In the genomic region with DNA sequence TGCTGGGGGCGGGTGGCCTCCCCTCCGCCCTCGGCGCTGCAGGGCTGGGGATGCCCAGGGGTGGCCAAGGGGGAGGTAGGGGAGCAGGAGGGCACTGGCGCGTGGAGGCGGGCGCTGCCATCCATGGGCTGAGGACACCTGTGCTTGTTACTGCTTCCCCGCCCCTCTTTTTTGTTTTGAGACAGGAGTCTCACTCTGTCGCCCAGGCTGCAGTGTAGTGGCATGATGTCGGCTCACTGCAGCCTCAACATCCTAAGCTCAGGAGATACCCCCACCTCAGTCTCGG, we compare ENCODE assay signal across 8 cellular contexts. TPM values are rescaled to one million over a fixed set of nuclear protein-coding genes. Genes with fewer than 3 reads are reported as not detected.
DNase-seq lines count a peak whose midpoint lies in the region; ATAC-seq and TF ChIP-seq lines count a peak whose summit lies in the region.

No MANE protein-coding gene starts in this region.

- POLR2A ChIA-PET in SK-N-SH (lab: Yijun Ruan, JAX): no interaction called here

- peak overlapping the region; percentile 54 to 77; a peak in 3 of 4 replicates for H3K4me3 ChIP-seq in SK-N-SH (ENCODE audit: low read depth in 2 of 2, low read length in 1 of 2)
- H3K4me3 ChIP-seq in mucosa of descending colon: no peak overlapping the region

- TF ChIP-seq RAD21 in SK-N-SH (IDR thresholded peaks at IDR 0.05; ENCODE audit: low read length): no peak

- peak overlapping the region; percentile 36; the same call in 1 of the 2 replicates for H3K9ac ChIP-seq in SK-N-SH

- peaks cover 4% of the 10 kb centered on the region for H3K36me3 Mint-ChIP-seq in brain

- no peak overlapping the region for H3K27ac ChIP-seq in SK-N-SH (ENCODE audit: low read depth in 2 of 2, low read length in 1 of 2)

- peak overlapping the region; percentile 76; the same call in 1 of the 2 replicates for H3K4me2 ChIP-seq in SK-N-SH

- ATAC-seq in SK-N-SH treated with all-trans-retinoic acid at 6 μM for 48 hours (no peak), HG03558 (IDR thresholded peaks at IDR 0.05; ENCODE audit: extremely low read depth, unreplicated experiment) (peak; percentile 3), mucosa of descending colon (peak; percentile 42), HG03354 (IDR thresholded peaks at IDR 0.05; ENCODE audit: poor library complexity, severe bottlenecking, unreplicated experiment) (no peak), GM18867 (IDR thresholded peaks at IDR 0.05; ENCODE audit: unreplicated experiment) (no peak)

- DNase-seq in SK-N-SH (no peak), mucosa of descending colon (no peak), NCI-H2227 (lab: John Stamatoyannopoulos, UW; ENCODE audit: unreplicated experiment) (no peak)

- no peak for TF ChIP-seq EP300 in SK-N-SH (IDR thresholded peaks at IDR 0.05; ENCODE audit: borderline replicate concordance in 1 of 2, low read depth in 1 of 2, low read length in 1 of 2)

- H4K20me1 ChIP-seq in SK-N-SH (ENCODE audit: insufficient read depth): no peaks in the 10 kb centered on the region

- peaks cover 30% of the 10 kb centered on the region for H3K79me2 ChIP-seq in SK-N-SH (ENCODE audit: insufficient read depth)

- peaks cover 42% of the 10 kb centered on the region for H3F3A ChIP-seq in SK-N-SH (replicated peaks; ENCODE audit: insufficient read depth)

- peaks cover 11% of the 10 kb centered on the region for H3K4me1 Mint-ChIP-seq in brain

- no peaks in the 10 kb centered on the region for H3K9me2 ChIP-seq in SK-N-SH

- peak overlapping the region; percentile 77 to 84 (median 79) for H3K4me3 Mint-ChIP-seq in brain

- peak overlapping the region in 1 of 5 experiments; percentile 83 for H3K27ac Mint-ChIP-seq in brain

- CTCF ChIA-PET in SK-N-SH (lab: Yijun Ruan, JAX): interaction anchor here (1.3 to 4.4 kb wide), 5 partner anchors 56 to 216 kb away, joined by 3 to 34 read pairs (median 12); no protein-coding TSS in a partner anchor

- 87% methylated on average over 5 of the region's 12 CpGs for WGBS in SK-N-SH (ENCODE audit: low lambda C conversion rate)

- H3K27me3 Mint-ChIP-seq in brain: peaks cover 7% of the 10 kb centered on the region

- peaks cover 0 to 3% (median 0%) of the 10 kb centered on the region in 5 experiments for H3K9me3 Mint-ChIP-seq in brain

- intact Hi-C loops in mucosa of descending colon (cut with DNase I, micrococcal nuclease): loop anchor here in 1 of 2 donors (10.0 kb wide), 1 partner anchor 53 kb away; no protein-coding TSS in a partner anchor

- H3K9me3 ChIP-seq in SK-N-SH (no peaks in the 10 kb centered on the region), mucosa of descending colon (no peaks in the 10 kb centered on the region)

- H3K36me3 ChIP-seq in SK-N-SH (replicated peaks in 1 of 2; ENCODE audit: control insufficient read depth in 1 of 2, insufficient read depth in 2 of 2, low read length in 1 of 2) (no peaks in the 10 kb centered on the region), mucosa of descending colon (ENCODE audit: low read depth) (no peaks in the 10 kb centered on the region)

- H3K27me3 ChIP-seq in SK-N-SH (ENCODE audit: insufficient read depth): no peaks in the 10 kb centered on the region

- TF ChIP-seq CTCF in SK-N-SH (IDR thresholded peaks at IDR 0.05) (no peak), brain (conservative IDR thresholded peaks at IDR 0.05) (no peak), mucosa of descending colon (IDR thresholded peaks at IDR 0.05) (no peak)

- H2AFZ ChIP-seq in SK-N-SH (ENCODE audit: low read depth): 0 out of 2 replicates have a peak overlapping the region, but pooled peaks have one; percentile 72

- H3K4me1 ChIP-seq in SK-N-SH (ENCODE audit: control insufficient read depth in 1 of 2, insufficient read depth in 2 of 2, low read depth in 1 of 2, low read length in 1 of 2): peaks cover 7 to 14% of the 10 kb centered on the region in 2 experiments; a peak in 3 of 4 replicates
- peaks cover 14% of the 10 kb centered on the region for H3K4me1 ChIP-seq in mucosa of descending colon (ENCODE audit: low read depth)

TF ChIP-seq in SK-N-SH, 30 proteins besides CTCF, POLR2A, EP300 and RAD21 (continues in another document):
- TF ChIP-seq RFX5 (IDR thresholded peaks at IDR 0.05; ENCODE audit: low read length) (no peak), FOSL2 (IDR thresholded peaks at IDR 0.05; ENCODE audit: borderline replicate concordance, low read depth) (no peak), ELF1 (IDR thresholded peaks at IDR 0.05) (no peak), MEF2A (IDR thresholded peaks at IDR 0.05; ENCODE audit: borderline replicate concordance, low read depth) (no peak), NFIC (IDR thresholded peaks at IDR 0.05; ENCODE audit: borderline replicate concordance) (no peak), JUND (IDR thresholded peaks at IDR 0.05) (no peak), PBX3 (IDR thresholded peaks at IDR 0.05) (no peak), MAX (IDR thresholded peaks at IDR 0.05; ENCODE audit: low read depth) (no peak), TCF12 (IDR thresholded peaks at IDR 0.05) (no peak), RCOR1 (IDR thresholded peaks at IDR 0.05; ENCODE audit: low read length) (no peak)
- TF ChIP-seq, protein P1, sequence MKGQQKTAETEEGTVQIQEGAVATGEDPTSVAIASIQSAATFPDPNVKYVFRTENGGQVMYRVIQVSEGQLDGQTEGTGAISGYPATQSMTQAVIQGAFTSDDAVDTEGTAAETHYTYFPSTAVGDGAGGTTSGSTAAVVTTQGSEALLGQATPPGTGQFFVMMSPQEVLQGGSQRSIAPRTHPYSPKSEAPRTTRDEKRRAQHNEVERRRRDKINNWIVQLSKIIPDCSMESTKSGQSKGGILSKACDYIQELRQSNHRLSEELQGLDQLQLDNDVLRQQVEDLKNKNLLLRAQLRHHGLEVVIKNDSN (IDR thresholded peaks at IDR 0.05; ENCODE audit: borderline replicate concordance, low read depth): no peak

TF ChIP-seq in SK-N-SH treated with all-trans-retinoic acid at 6 μM for 48 hours, 23 proteins besides CTCF, POLR2A, EP300 and RAD21:
- TF ChIP-seq SNAI2 (CRISPR knock-in tag; IDR thresholded peaks at IDR 0.05): no peak

RNA-seq across cellular contexts. Expression of gene FADS3, which starts 0.7 kb away (rescaled TPM):
- polyA plus RNA-seq in SK-N-SH (2012; rRNA removed) (93.3 and 116 TPM in 2 replicates), brain (ENCODE audit: insufficient read depth, low read depth, low replicate concordance) (13.7 TPM)
- polyA plus RNA-seq in SK-N-SH (2012; cell fraction: cytosol; rRNA removed): 20.9 and 32.5 TPM in 2 replicates
- 761 and 764 TPM in 2 replicates for polyA plus RNA-seq in SK-N-SH (2012; cell fraction: nucleus; rRNA removed)
- 10 to 100 TPM in 2 of 3 donors, 1 to 10 TPM in 1; 8.4 to 21.0 (median 11.5) TPM for total RNA-seq in mucosa of descending colon

RNA-seq across cellular contexts. Expression of gene RAB3IL1, which starts 25.3 kb away (rescaled TPM):
- polyA plus RNA-seq in SK-N-SH (2012; rRNA removed): 9.8 and 10.2 TPM in 2 replicates
- 4.8 and 7.2 TPM in 2 replicates for polyA plus RNA-seq in SK-N-SH (2012; cell fraction: cytosol; rRNA removed)
- polyA plus RNA-seq in SK-N-SH (2012; cell fraction: nucleus; rRNA removed): 14.6 and 16.0 TPM in 2 replicates
- 5.9 TPM for polyA plus RNA-seq in brain (ENCODE audit: insufficient read depth, low read depth, low replicate concordance)
- total RNA-seq in mucosa of descending colon: 10 to 100 TPM in 2 of 3 donors, 1 to 10 TPM in 1; 2.6 to 15.0 (median 11.8) TPM

RNA-seq across cellular contexts. Expression of gene BEST1, which starts 58.1 kb away (rescaled TPM):
- 0.30 and 0.47 TPM in 2 replicates for polyA plus RNA-seq in SK-N-SH (2012; rRNA removed)
- 0.12 and 0.13 TPM in 2 replicates for polyA plus RNA-seq in SK-N-SH (2012; cell fraction: cytosol; rRNA removed)
- polyA plus RNA-seq in SK-N-SH (2012; cell fraction: nucleus; rRNA removed): 2.0 and 2.8 TPM in 2 replicates
- 12.1 TPM for polyA plus RNA-seq in brain (ENCODE audit: insufficient read depth, low read depth, low replicate concordance)
- total RNA-seq in mucosa of descending colon: 1 to 10 TPM in 2 of 3 donors, under 1 TPM in 1; 0.41 to 2.8 (median 1.8) TPM

Comparison
In these comparisons a context has a peak if more than half of its experiments do, and no peak if none do; other contexts are left out.
1. ATAC-seq: peak in HG03558 (single experiment) and mucosa of descending colon (single experiment); none in SK-N-SH treated with all-trans-retinoic acid at 6 μM for 48 hours (single experiment), HG03354 (single experiment) and GM18867 (single experiment).